11 cellular contexts compared by ENCODE assay signal in genomic region chr2:171225302-171225980, GRCh38.
DNase-seq lines count a peak whose midpoint lies in the region; ATAC-seq, FAIRE-seq and TF ChIP-seq lines count a peak whose summit lies in the region.
"Had no signal": no experiment of that assay in that cellular context is flagged by ENCODE, and none has a peak within 500 bp of the region (broad histone marks: within the 10 kb centered on the region; RNA-seq: fewer than 3 reads in every experiment).

No MANE protein-coding gene starts in this region.

- in situ Hi-C loops in SK-MEL-5 (cut with HindIII; ENCODE audit: low pct_unique_long_range_greater_than_20kb, low sequenced_read_pairs), result no loop called here

- H3K27ac ChIP-seq in A673 (ENCODE audit: low read depth, low read length, poor library complexity, severe bottlenecking), result no peak overlapping the region

- H3K36me3 ChIP-seq in A673 (ENCODE audit: insufficient read depth, low read length, poor library complexity, severe bottlenecking), result no peaks in the 10 kb centered on the region

- H3K9me3 Mint-ChIP-seq in naive thymus-derived CD8-positive, alpha-beta T cell, result peaks cover 0 to 11% (median 0%) of the 10 kb centered on the region in 9 donors

- BruUV-seq in A673 (replicated peaks; lab: Mats Ljungman, UMichigan), result no TSS peak

- peak; percentile 48 for FAIRE-seq in GM19239 (lab: Jason Lieb, UNC)
- FAIRE-seq: endometrium had no signal

- H3K4me3 ChIP-seq in A673 (ENCODE audit: low read depth, low read length, poor library complexity, severe bottlenecking) (no peak overlapping the region), foreskin fibroblast (ENCODE audit: low read depth in 1 of 2, low read length in 2 of 2) (no peak overlapping the region)

- CTCF ChIA-PET in A673 (lab: Charles Lee), result no interaction called here

- intact Hi-C loops in A673 (cut with micrococcal nuclease; ENCODE audit: unreplicated experiment), result no loop called here

- no peaks in the 10 kb centered on the region for H3K27me3 ChIP-seq in A673 (replicated peaks; ENCODE audit: insufficient read depth, low read depth, low read length, poor library complexity)

- H3K27ac Mint-ChIP-seq in naive thymus-derived CD8-positive, alpha-beta T cell, result no peak overlapping the region

- H3K9me3 ChIP-seq in A673 (ENCODE audit: low read depth, low read length, poor library complexity, severe bottlenecking), result no peaks in the 10 kb centered on the region
- H3K9me3 ChIP-seq: Caco-2 had no signal

- POLR2A ChIA-PET in A673 (lab: Charles Lee; ENCODE audit: low non-redundant PET), result no interaction called here
- POLR2A ChIA-PET in naive thymus-derived CD8-positive, alpha-beta T cell (lab: Charles Lee), result no interaction called here

- peak; percentile 63 for DNase-seq in A673 (ENCODE audit: low spot score)
- no peak for DNase-seq in GM19239 (ENCODE audit: insufficient read length, low spot score)
- DNase-seq in SK-MEL-5 (ENCODE audit: low read depth, low spot score), result peak; percentile 44
- peak; percentile 80 to 89 for DNase-seq in foreskin fibroblast
- DNase-seq in DMS114 treated with DMSO at 0.1 percent for 48 hours (lab: John Stamatoyannopoulos, UW; ENCODE audit: unreplicated experiment), result no peak
- DNase-seq in naive thymus-derived CD8-positive, alpha-beta T cell, result no peak
- DNase-seq in stimulated activated CD4-positive, alpha-beta T cell treated with anti-CD3 and anti-CD28 coated beads, Interleukin-2, amount 100 ng/mL, for 24 hours, result no peak
- no peak for DNase-seq in NCI-H1105 (lab: John Stamatoyannopoulos, UW)
- DNase-seq: NCI-H524 had no signal

- H3K36me3 Mint-ChIP-seq in naive thymus-derived CD8-positive, alpha-beta T cell, result peaks cover 0 to 3% (median 0%) of the 10 kb centered on the region in 3 donors

- no peak for ATAC-seq in naive thymus-derived CD8-positive, alpha-beta T cell

- H3K27me3 Mint-ChIP-seq in naive thymus-derived CD8-positive, alpha-beta T cell, result no peaks in the 10 kb centered on the region

- no peak overlapping the region for H3K4me3 Mint-ChIP-seq in naive thymus-derived CD8-positive, alpha-beta T cell

- H3K4me1 ChIP-seq in A673 (ENCODE audit: insufficient read depth, low read length, poor library complexity, severe bottlenecking), result no peaks in the 10 kb centered on the region
- H3K4me1 ChIP-seq: Caco-2 had no signal

- TF ChIP-seq CTCF in A673 (conservative IDR thresholded peaks at IDR 0.05; ENCODE audit: low read depth, low read length), result no peak
- TF ChIP-seq CTCF in foreskin fibroblast (IDR thresholded peaks at IDR 0.05; ENCODE audit: low read depth, low read length), result peak; percentile 33

- no peaks in the 10 kb centered on the region for H3K4me1 Mint-ChIP-seq in naive thymus-derived CD8-positive, alpha-beta T cell

Comparison
In these comparisons a context has a peak if more than half of its experiments do, and no peak if none do; other contexts are left out.
1. DNase-seq: peak in A673 (single experiment), SK-MEL-5 (single experiment) and foreskin fibroblast (2 of 2); none in GM19239 (single experiment), DMS114 treated with DMSO at 0.1 percent for 48 hours (single experiment), naive thymus-derived CD8-positive, alpha-beta T cell (0 of 10), stimulated activated CD4-positive, alpha-beta T cell treated with anti-CD3 and anti-CD28 coated beads, Interleukin-2, amount 100 ng/mL, for 24 hours (0 of 2) and NCI-H1105 (single experiment).